Comparison of ENCODE assay signal across 16 cellular contexts in the genomic region with DNA sequence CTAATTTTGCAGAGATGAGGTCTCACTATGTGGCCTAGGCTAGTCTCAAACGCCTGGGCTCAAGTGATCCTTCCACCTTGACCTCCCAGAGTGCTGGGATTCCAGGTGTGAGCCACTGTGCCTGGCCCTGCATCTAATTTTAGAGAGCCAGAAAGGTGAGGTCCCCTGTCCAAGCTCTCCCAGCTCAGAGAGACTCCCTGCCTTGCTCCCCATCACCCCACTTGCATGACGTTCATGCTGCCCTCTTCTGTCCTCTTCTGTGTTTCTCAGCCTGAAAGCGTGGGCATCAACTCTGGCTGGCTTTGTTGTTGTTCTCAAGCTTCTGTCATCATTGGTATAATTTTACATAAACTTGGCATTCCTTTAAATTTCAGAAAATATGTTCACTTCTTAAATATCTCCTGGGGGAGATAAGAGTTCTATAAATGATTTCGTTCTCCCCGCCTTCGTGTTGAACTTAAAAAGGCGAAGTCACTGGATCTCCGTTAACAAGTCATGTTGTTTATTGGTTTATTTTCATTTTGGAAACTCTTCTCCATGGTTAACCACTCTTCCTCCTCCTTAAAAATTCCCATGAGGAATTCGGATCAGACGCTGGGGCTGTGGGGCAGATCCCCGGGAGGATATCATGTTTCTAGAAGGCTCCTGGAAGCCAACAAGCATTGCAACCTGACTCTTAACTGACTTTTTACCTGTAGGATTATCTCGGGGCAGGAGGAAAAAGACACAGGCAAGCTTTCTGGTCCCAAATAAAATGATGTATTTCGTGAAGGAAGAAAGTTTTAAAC. TPM values are rescaled to one million over a fixed set of nuclear protein-coding genes. Genes with fewer than 3 reads are reported as not detected.
DNase-seq lines count a peak whose midpoint lies in the region; ATAC-seq, FAIRE-seq and TF ChIP-seq lines count a peak whose summit lies in the region.
"Had no signal": no experiment of that assay in that cellular context is flagged by ENCODE, and none has a peak within 500 bp of the region (broad histone marks: within the 10 kb centered on the region; RNA-seq: fewer than 3 reads in every experiment).

No MANE protein-coding gene starts in this region.

- no peak overlapping the region for H3K4me3 Mint-ChIP-seq in neural progenitor cell
- H3K4me3 Mint-ChIP-seq: activated naive CD8-positive, alpha-beta T cell had no signal

- TF ChIP-seq CTCF in AG09319 (IDR thresholded peaks at IDR 0.05; ENCODE audit: low read depth, low read length) (peak; percentile 25), K562 (IDR thresholded peaks at IDR 0.05 in 2 of 3, conservative IDR thresholded peaks at IDR 0.05 in 1 of 3; ENCODE audit: insufficient read depth in 2 of 3, low read depth in 1 of 3, low read length in 3 of 3) (peak in 2 of 3 experiments; percentile 18 to 28; a peak in 3 of 6 replicates), neural progenitor cell (IDR thresholded peaks at IDR 0.05) (peak; percentile 20), left lung (IDR thresholded peaks at IDR 0.05) (no peak)

- H3K36me3 ChIP-seq in K562 (ENCODE audit: control insufficient read depth, insufficient read depth, low read length) (no peaks in the 10 kb centered on the region), neural progenitor cell (no peaks in the 10 kb centered on the region), left lung (no peaks in the 10 kb centered on the region)
- H3K36me3 ChIP-seq: BLaER1, ovary, SJCRH30 had no signal

- peaks cover 9% of the 10 kb centered on the region for H3K27me3 Mint-ChIP-seq in neural progenitor cell (ENCODE audit: insufficient read depth, low read depth)

- H3K36me3 Mint-ChIP-seq in neural progenitor cell = no peaks in the 10 kb centered on the region
- H3K36me3 Mint-ChIP-seq: activated naive CD8-positive, alpha-beta T cell had no signal

- no peak for FAIRE-seq in K562 (lab: Jason Lieb, UNC)

- peaks cover 14% of the 10 kb centered on the region for H3K4me1 Mint-ChIP-seq in neural progenitor cell

- POLR2A ChIA-PET in K562 (lab: Yijun Ruan, JAX) = interaction anchor here (0.5 to 4.3 kb wide), 3 partner anchors 12 to 120 kb away, joined by 3 to 21 read pairs (median 4); a partner anchor contains a TSS

- H3K9ac ChIP-seq in K562 (ENCODE audit: insufficient read depth in 1 of 2, low read depth in 2 of 2, low read length in 2 of 2) = peak overlapping the region in 1 of 2 experiments; percentile 18; a peak in 1 of 4 replicates
- H3K9ac ChIP-seq in neural progenitor cell = no peak overlapping the region
- H3K9ac ChIP-seq: BLaER1 had no signal

- no peak overlapping the region for H3K27ac Mint-ChIP-seq in neural progenitor cell
- H3K27ac Mint-ChIP-seq: activated naive CD8-positive, alpha-beta T cell had no signal

- no peak overlapping the region for H3K4me2 ChIP-seq in K562 (ENCODE audit: insufficient read depth, low read length)
- H3K4me2 ChIP-seq in neural progenitor cell = peak overlapping the region; percentile 26
- H3K4me2 ChIP-seq: BLaER1 had no signal

- WGBS in K562 (ENCODE audit: insufficient coverage, low coverage, missing lambda C conversion rate) = 52% methylated on average over 13 of the region's 13 CpGs

- H3K27ac ChIP-seq in K562 (ENCODE audit: extremely low read depth, low read depth, low read length) (no peak overlapping the region), neural progenitor cell (no peak overlapping the region), left lung (no peak overlapping the region)
- H3K27ac ChIP-seq: BLaER1, epithelial cell of prostate, ovary, SJCRH30 had no signal

- no peak for TF ChIP-seq RAD21 in K562 (CRISPR knock-in tag; conservative IDR thresholded peaks at IDR 0.05 in 1 of 2, IDR thresholded peaks at IDR 0.05 in 1 of 2)

- no TSS peak for BruUV-seq in K562 (replicated peaks; lab: Mats Ljungman, UMichigan)

- H2AFZ ChIP-seq in K562 (ENCODE audit: low read depth, low read length) (peak overlapping the region; percentile 41; the same call in 1 of the 2 replicates), neural progenitor cell (replicated peaks) (peak overlapping the region; percentile 71)

- H3K9me3 ChIP-seq in K562 (replicated peaks; ENCODE audit: control insufficient read depth, insufficient read depth, low read depth, low read length) (no peaks in the 10 kb centered on the region), neural progenitor cell (ENCODE audit: low read depth) (no peaks in the 10 kb centered on the region), left lung (no peaks in the 10 kb centered on the region)
- H3K9me3 ChIP-seq: BLaER1, ovary, SJCRH30 had no signal

- no peaks in the 10 kb centered on the region for H3K9me1 ChIP-seq in K562 (ENCODE audit: control insufficient read depth, insufficient read depth, low read length)

- intact Hi-C loops in K562 (cut with micrococcal nuclease) = no loop called here
- intact Hi-C loops in left lung (cut with DNase I) = no loop called here

- in situ Hi-C loops in K562 (cut with MboI) = no loop called here

- peaks cover 7% of the 10 kb centered on the region for H3F3A ChIP-seq in neural progenitor cell (ENCODE audit: low read depth)

- no peaks in the 10 kb centered on the region for H4K20me1 ChIP-seq in K562 (replicated peaks; ENCODE audit: control insufficient read depth, insufficient read depth, low read length)
- no peaks in the 10 kb centered on the region for H4K20me1 ChIP-seq in neural progenitor cell (ENCODE audit: low read depth)
- H4K20me1 ChIP-seq: BLaER1 had no signal

- H3K79me2 ChIP-seq in K562 (ENCODE audit: control insufficient read depth, insufficient read depth, low read length) (no peaks in the 10 kb centered on the region), neural progenitor cell (ENCODE audit: low read depth) (no peaks in the 10 kb centered on the region)

- CTCF ChIA-PET in K562 (lab: Yijun Ruan, JAX; ENCODE audit: low intra/inter-chr PET ratio) = interaction anchor here (0.7 kb wide), 1 partner anchor 70 kb away, joined by 3 read pairs; no protein-coding TSS in a partner anchor

- no peak for TF ChIP-seq POLR2A in K562 (conservative IDR thresholded peaks at IDR 0.05)

- no peak for TF ChIP-seq EP300 in K562 (IDR thresholded peaks at IDR 0.05; ENCODE audit: low read length)

- H3K9me3 Mint-ChIP-seq in neural progenitor cell = no peaks in the 10 kb centered on the region

- DNase-seq in AG09319 (ENCODE audit: extremely low read depth, low read depth) (no peak), M059J (ENCODE audit: low read depth) (peak; percentile 46), K562 (ENCODE audit: extremely low read depth in 1 of 4, low spot score in 3 of 4) (no peak), neural progenitor cell (ENCODE audit: low spot score) (no peak), GOT3 (lab: John Stamatoyannopoulos, UW) (no peak), left lung (no peak), NCI-H1436 (lab: John Stamatoyannopoulos, UW) (no peak)
- no peak for DNase-seq in activated CD4-positive, alpha-beta T cell treated with anti-CD3 and anti-CD28 coated beads, Interleukin-2, amount 50 U/mL, for 48 hours
- DNase-seq: activated CD4-positive, CD25-positive, alpha-beta regulatory T cell; cerebellar nuclear complex; mesendoderm; ovary had no signal

- no peaks in the 10 kb centered on the region for H3K27me3 ChIP-seq in K562 (ENCODE audit: control insufficient read depth in 2 of 2, insufficient read depth in 2 of 2, low read length in 2 of 2)
- no peaks in the 10 kb centered on the region for H3K27me3 ChIP-seq in neural progenitor cell
- H3K27me3 ChIP-seq in left lung = no peaks in the 10 kb centered on the region
- H3K27me3 ChIP-seq: BLaER1, ovary had no signal

- no peak overlapping the region for H3K4me3 ChIP-seq in K562
- H3K4me3 ChIP-seq in neural progenitor cell = no peak overlapping the region
- no peak overlapping the region for H3K4me3 ChIP-seq in left lung
- H3K4me3 ChIP-seq: BLaER1, ovary, SJCRH30 had no signal

- H3K4me1 ChIP-seq in K562 (replicated peaks in 1 of 2; ENCODE audit: control insufficient read depth in 2 of 2, insufficient read depth in 2 of 2, low read length in 2 of 2) = peaks cover 14 to 15% of the 10 kb centered on the region in 2 experiments; a peak in 4 of 5 replicates
- peaks cover 7% of the 10 kb centered on the region for H3K4me1 ChIP-seq in neural progenitor cell
- no peaks in the 10 kb centered on the region for H3K4me1 ChIP-seq in left lung
- H3K4me1 ChIP-seq: BLaER1, SJCRH30 had no signal

- peak; percentile 28; the same call in 2 of the 3 replicates for ATAC-seq in K562
- ATAC-seq in left lung = no peak

RNA-seq across cellular contexts. Expression of a gene that starts 13.2 kb away (rescaled TPM):
- total RNA-seq in M059J (2014; rRNA removed; shearing (Covaris generic)) = 9.4 and 16.6 TPM in 2 replicates
- 9.8 and 24.9 TPM in 2 replicates for total RNA-seq in K562 (2011; cell fraction: chromatin; rRNA removed; ENCODE audit: low replicate concordance)
- total RNA-seq in K562 (2011; cell fraction: nucleolus; rRNA removed) = 5.3 and 6.2 TPM in 2 replicates
- 12.7 and 15.3 TPM in 2 replicates for total RNA-seq in K562 (2011; cell fraction: nucleoplasm; rRNA removed)
- total RNA-seq in K562 (2014; rRNA removed) = 5.5 and 5.9 TPM in 2 replicates
- total RNA-seq in K562 (2014; rRNA removed; fragmentation: Illumina TruSeq; extraction: Trizol) = 10.4 and 12.7 TPM in 2 replicates
- 9.0 and 9.8 TPM in 2 replicates for total RNA-seq in K562 (2015; rRNA removed; fragmentation: Illumina TruSeq; extraction: Trizol)
- 12.0 and 12.3 TPM in 2 replicates for total RNA-seq in K562 (2021)
- polyA plus RNA-seq in K562 (2011; rRNA removed) = 4.5 and 5.3 TPM in 2 replicates
- 1.5 and 2.7 TPM in 2 replicates for polyA plus RNA-seq in K562 (2011; cell fraction: cytosol; rRNA removed)
- 1.9 and 2.6 TPM in 2 replicates for polyA plus RNA-seq in K562 (2011; cell fraction: nucleus; rRNA removed)
- 0.96 and 1.2 TPM in 2 replicates for polyA plus RNA-seq in K562 (2012)
- polyA plus RNA-seq in K562 (2014; fragmentation: Illumina TruSeq; extraction: Trizol) = 1.7 and 2.5 TPM in 2 replicates
- 1 to 10 TPM; 2.7 to 7.4 TPM for polyA plus RNA-seq in K562 (2014; fragmentation: Nextera tagmentation; extraction: Ambion mirVana)
- polyA plus RNA-seq in K562 (2014; rRNA removed) = 2.5 and 2.6 TPM in 2 replicates
- 10.1 and 10.3 TPM in 2 replicates for polyA minus RNA-seq in K562 (2011; rRNA and poly(A)+ RNA removed)
- polyA minus RNA-seq in K562 (2011; cell fraction: cytosol; rRNA and poly(A)+ RNA removed) = 5.6 and 5.7 TPM in 2 replicates
- 2.2 and 3.1 TPM in 2 replicates for polyA minus RNA-seq in K562 (2011; cell fraction: nucleus; rRNA and poly(A)+ RNA removed)
- 31.0 and 45.7 TPM in 2 replicates for total RNA-seq in neural progenitor cell (ENCODE audit: low replicate concordance)
- 10 to 100 TPM; 23.5 to 37.3 TPM for total RNA-seq in left lung

RNA-seq across cellular contexts. Expression of a gene that starts 26.8 kb away (rescaled TPM):
- total RNA-seq in M059J (2014; rRNA removed; shearing (Covaris generic)) = 1.5 and 1.9 TPM in 2 replicates
- total RNA-seq in K562 (2011; cell fraction: chromatin; rRNA removed; ENCODE audit: low replicate concordance) = 220 and 451 TPM in 2 replicates
- 258 and 278 TPM in 2 replicates for total RNA-seq in K562 (2011; cell fraction: nucleolus; rRNA removed)
- 187 and 217 TPM in 2 replicates for total RNA-seq in K562 (2011; cell fraction: nucleoplasm; rRNA removed)
- total RNA-seq in K562 (2014; rRNA removed) = 22.3 and 28.3 TPM in 2 replicates
- 9.2 and 15.5 TPM in 2 replicates for total RNA-seq in K562 (2014; rRNA removed; fragmentation: Illumina TruSeq; extraction: Trizol)
- total RNA-seq in K562 (2015; rRNA removed; fragmentation: Illumina TruSeq; extraction: Trizol) = 12.8 and 13.3 TPM in 2 replicates
- total RNA-seq in K562 (2021) = 43.3 and 46.1 TPM in 2 replicates
- polyA plus RNA-seq in K562 (2011; rRNA removed) = 48.8 and 65.1 TPM in 2 replicates
- polyA plus RNA-seq in K562 (2011; cell fraction: cytosol; rRNA removed) = 23.4 and 24.4 TPM in 2 replicates
- 468 and 642 TPM in 2 replicates for polyA plus RNA-seq in K562 (2011; cell fraction: nucleus; rRNA removed)
- 23.3 and 29.2 TPM in 2 replicates for polyA plus RNA-seq in K562 (2012)
- 21.4 and 23.4 TPM in 2 replicates for polyA plus RNA-seq in K562 (2014; fragmentation: Illumina TruSeq; extraction: Trizol)
- 1 to 10 TPM; 3.3 to 3.8 TPM for polyA plus RNA-seq in K562 (2014; fragmentation: Nextera tagmentation; extraction: Ambion mirVana)
- polyA plus RNA-seq in K562 (2014; rRNA removed) = 62.7 and 66.4 TPM in 2 replicates
- polyA minus RNA-seq in K562 (2011; rRNA and poly(A)+ RNA removed) = 12.5 and 15.4 TPM in 2 replicates
- polyA minus RNA-seq in K562 (2011; cell fraction: cytosol; rRNA and poly(A)+ RNA removed) = 15.8 and 20.2 TPM in 2 replicates
- 65.3 and 73.8 TPM in 2 replicates for polyA minus RNA-seq in K562 (2011; cell fraction: nucleus; rRNA and poly(A)+ RNA removed)
- 1.2 and 3.7 TPM in 2 replicates for total RNA-seq in neural progenitor cell (ENCODE audit: low replicate concordance)
- total RNA-seq in left lung = 1 to 10 TPM; 2.3 to 7.0 TPM

Comparison
In these comparisons a context has a peak if more than half of its experiments do, and no peak if none do; other contexts are left out.
1. CTCF ChIP-seq: peak in AG09319 (single experiment), K562 (2 of 3) and neural progenitor cell (single experiment); none in left lung (0 of 2).